11 cellular contexts compared by ENCODE assay signal in genomic region chr15:62658498-62658897, GRCh38.
DNase-seq lines count a peak whose midpoint lies in the region; ATAC-seq, FAIRE-seq and TF ChIP-seq lines count a peak whose summit lies in the region.
"Had no signal": no experiment of that assay in that cellular context is flagged by ENCODE, and none has a peak within 500 bp of the region (broad histone marks: within the 10 kb centered on the region; RNA-seq: fewer than 3 reads in every experiment).

No MANE protein-coding gene starts in this region.

- intact Hi-C loops in GM12878 (cut with micrococcal nuclease; ENCODE audit: unreplicated experiment) = no loop called here

- CTCF ChIA-PET in activated CD4-positive, alpha-beta T cell treated with anti-CD3 and anti-CD28 coated beads, Interleukin-2, amount 10 ng/mL, durations not matched to agents 7 days and 5 days (lab: Charles Lee) = no interaction called here
- CTCF ChIA-PET in GM12878 (lab: Yijun Ruan, JAX) = no interaction called here

- H4K20me1 ChIP-seq in GM12878 (ENCODE audit: control insufficient read depth, insufficient read depth) = no peaks in the 10 kb centered on the region

- POLR2A ChIA-PET in activated CD4-positive, alpha-beta T cell treated with anti-CD3 and anti-CD28 coated beads, Interleukin-2, amount 10 ng/mL, durations not matched to agents 7 days and 5 days (lab: Charles Lee) = no interaction called here
- POLR2A ChIA-PET in GM12878 (lab: Charles Lee) = no interaction called here

- DNase-seq in activated CD4-positive, alpha-beta T cell treated with anti-CD3 and anti-CD28 coated beads for 48 hours = peak; percentile 9
- DNase-seq in activated CD4-positive, alpha-beta T cell treated with anti-CD3 and anti-CD28 coated beads, Interleukin-2, amount 10 ng/mL, durations not matched to agents 7 days and 5 days = no peak
- DNase-seq in GM12878 (ENCODE audit: low read depth, low spot score) (no peak), putamen (ENCODE audit: low spot score) (peak; percentile 14), NCI-H2081 treated with DMSO at 0.1 percent for 48 hours (lab: John Stamatoyannopoulos, UW) (no peak), GM10266 (ENCODE audit: extremely low spot score) (no peak)

- TF ChIP-seq CTCF in GM12878 (IDR thresholded peaks at IDR 0.05 in 2 of 3, conservative IDR thresholded peaks at IDR 0.05 in 1 of 3; ENCODE audit: control insufficient read depth in 2 of 3, extremely low read depth in 1 of 3, insufficient read depth in 1 of 3, low read depth in 3 of 3, low read length in 3 of 3) = no peak
- no peak for TF ChIP-seq CTCF in GM10266 (IDR thresholded peaks at IDR 0.05; ENCODE audit: control insufficient read depth, insufficient read depth, low read depth, missing control alignments)

- WGBS in GM12878 (ENCODE audit: insufficient coverage, insufficient replicate concordance, low lambda C conversion rate, missing lambda C conversion rate) = 16% methylated on average over 11 of the region's 11 CpGs

- no peak overlapping the region for H3K9ac ChIP-seq in GM12878 (ENCODE audit: control insufficient read depth, insufficient read depth, low read length)
- H3K9ac ChIP-seq: parathyroid adenoma had no signal

- no TSS peak for BruUV-seq in GM12878 (replicated peaks; lab: Mats Ljungman, UMichigan)

- no peaks in the 10 kb centered on the region for H3K36me3 Mint-ChIP-seq in activated CD4-positive, alpha-beta T cell treated with anti-CD3 and anti-CD28 coated beads, Interleukin-2, amount 10 ng/mL, durations not matched to agents 7 days and 5 days (ENCODE audit: low read depth)

- TF ChIP-seq EP300 in GM12878 (IDR thresholded peaks at IDR 0.05; ENCODE audit: borderline replicate concordance in 1 of 2, control insufficient read depth in 1 of 2, low read depth in 2 of 2, low read length in 2 of 2) = no peak

- no peaks in the 10 kb centered on the region for H3K9me3 Mint-ChIP-seq in activated CD4-positive, alpha-beta T cell treated with anti-CD3 and anti-CD28 coated beads, Interleukin-2, amount 10 ng/mL, durations not matched to agents 7 days and 5 days

- no peak overlapping the region for H3K27ac Mint-ChIP-seq in activated CD4-positive, alpha-beta T cell treated with anti-CD3 and anti-CD28 coated beads, Interleukin-2, amount 10 ng/mL, durations not matched to agents 7 days and 5 days
- H3K27ac Mint-ChIP-seq: activated T-helper 2 cell treated with anti-CD3 and anti-CD28 coated beads, Interferon-gamma antibody, Interleukin-2, Interleukin-4, amounts not matched to agents 10 μg/mL and 5 μg/mL and 100 μg/mL, durations not matched to agents 14 hours and 24 hours and 36 hours had no signal

- SMC1A ChIA-PET in GM12878 (lab: Charles Lee; ENCODE audit: uncharacterized antibody, unreplicated experiment) = no interaction called here

- no peak overlapping the region for H2AFZ ChIP-seq in GM12878 (ENCODE audit: control insufficient read depth, low read depth, low read length)
- H2AFZ ChIP-seq: parathyroid adenoma had no signal

- in situ Hi-C loops in GM12878 (cut with MboI) = no loop called here

- no peak for FAIRE-seq in GM12878 (lab: Jason Lieb, UNC)
- FAIRE-seq: A204.1 had no signal

- H3K9me3 ChIP-seq in GM12878 (replicated peaks; ENCODE audit: control insufficient read depth, insufficient read depth, low read length) = no peaks in the 10 kb centered on the region

- ATAC-seq in HG02884 (IDR thresholded peaks at IDR 0.05; ENCODE audit: unreplicated experiment) = peak; percentile 74
- ATAC-seq in GM12878 = peak; percentile 73
- no peak for ATAC-seq in HG02623 (IDR thresholded peaks at IDR 0.05; ENCODE audit: unreplicated experiment)

- TF ChIP-seq POLR2A in GM12878 (IDR thresholded peaks at IDR 0.05; ENCODE audit: low read depth, low read length) = no peak

- RAD21 ChIA-PET in GM12878 (lab: Charles Lee; ENCODE audit: unreplicated experiment) = no interaction called here

- no peaks in the 10 kb centered on the region for H3K79me2 ChIP-seq in GM12878 (ENCODE audit: control insufficient read depth, insufficient read depth, low read length)
- H3K79me2 ChIP-seq: parathyroid adenoma had no signal

- H3K27me3 Mint-ChIP-seq in activated CD4-positive, alpha-beta T cell treated with anti-CD3 and anti-CD28 coated beads, Interleukin-2, amount 10 ng/mL, durations not matched to agents 7 days and 5 days = peaks cover 4% of the 10 kb centered on the region

- H3K4me1 Mint-ChIP-seq in activated CD4-positive, alpha-beta T cell treated with anti-CD3 and anti-CD28 coated beads, Interleukin-2, amount 10 ng/mL, durations not matched to agents 7 days and 5 days = no peaks in the 10 kb centered on the region

- peak overlapping the region; percentile 33; the same call in 1 of the 2 replicates for H3K4me2 ChIP-seq in GM12878 (ENCODE audit: control insufficient read depth, insufficient read depth)

- no peaks in the 10 kb centered on the region for H3K27me3 ChIP-seq in GM12878 (replicated peaks in 1 of 2; ENCODE audit: control insufficient read depth in 2 of 2, insufficient read depth in 2 of 2, low read length in 1 of 2)

- no peak for TF ChIP-seq RAD21 in GM12878 (IDR thresholded peaks at IDR 0.05; ENCODE audit: insufficient read depth, low read depth, low read length)

- peaks cover 13% of the 10 kb centered on the region for H3K4me1 ChIP-seq in GM12878 (ENCODE audit: control insufficient read depth, insufficient read depth, low read length)
- H3K4me1 ChIP-seq: parathyroid adenoma had no signal

- H3K27ac ChIP-seq in GM12878 (ENCODE audit: control insufficient read depth, insufficient read depth) = no peak overlapping the region
- H3K27ac ChIP-seq: parathyroid adenoma had no signal

- H3K36me3 ChIP-seq in GM12878 (ENCODE audit: control insufficient read depth in 2 of 2, insufficient read depth in 2 of 2, low read length in 1 of 2) = no peaks in the 10 kb centered on the region

- no peak overlapping the region for H3K4me3 Mint-ChIP-seq in activated CD4-positive, alpha-beta T cell treated with anti-CD3 and anti-CD28 coated beads, Interleukin-2, amount 10 ng/mL, durations not matched to agents 7 days and 5 days

- H3K4me3 ChIP-seq in GM12878 = no peak overlapping the region

TF ChIP-seq in GM12878, 131 proteins besides CTCF, POLR2A, EP300 and RAD21:
- TF ChIP-seq ETV6 (conservative IDR thresholded peaks at IDR 0.05 in 1 of 2, IDR thresholded peaks at IDR 0.05 in 1 of 2; ENCODE audit: borderline replicate concordance in 1 of 2, low read depth in 1 of 2) (peak in 1 of 2 experiments; percentile 75; a peak in 2 of 4 replicates), EED (IDR thresholded peaks at IDR 0.05; ENCODE audit: low read depth) (0 out of 2 replicates have a peak, but pooled peaks have one; percentile 14), EGR1 (IDR thresholded peaks at IDR 0.05; ENCODE audit: borderline replicate concordance in 1 of 2, low read depth in 2 of 2, low read length in 2 of 2) (0 out of 3 replicates have a peak, but pooled peaks of 1 of the 2 experiments have one; percentile 17), IRF4 (IDR thresholded peaks at IDR 0.05; ENCODE audit: low read depth, low read length) (peak; percentile 70), BCL11A (IDR thresholded peaks at IDR 0.05; ENCODE audit: low read depth, low read length) (no peak)

Comparison
In these comparisons a context has a peak if more than half of its experiments do, and no peak if none do; other contexts are left out.
1. DNase-seq: peak in activated CD4-positive, alpha-beta T cell treated with anti-CD3 and anti-CD28 coated beads for 48 hours (single experiment) and putamen (single experiment); none in activated CD4-positive, alpha-beta T cell treated with anti-CD3 and anti-CD28 coated beads, Interleukin-2, amount 10 ng/mL, durations not matched to agents 7 days and 5 days (single experiment), GM12878 (single experiment), NCI-H2081 treated with DMSO at 0.1 percent for 48 hours (single experiment) and GM10266 (single experiment).